In the genomic region with DNA sequence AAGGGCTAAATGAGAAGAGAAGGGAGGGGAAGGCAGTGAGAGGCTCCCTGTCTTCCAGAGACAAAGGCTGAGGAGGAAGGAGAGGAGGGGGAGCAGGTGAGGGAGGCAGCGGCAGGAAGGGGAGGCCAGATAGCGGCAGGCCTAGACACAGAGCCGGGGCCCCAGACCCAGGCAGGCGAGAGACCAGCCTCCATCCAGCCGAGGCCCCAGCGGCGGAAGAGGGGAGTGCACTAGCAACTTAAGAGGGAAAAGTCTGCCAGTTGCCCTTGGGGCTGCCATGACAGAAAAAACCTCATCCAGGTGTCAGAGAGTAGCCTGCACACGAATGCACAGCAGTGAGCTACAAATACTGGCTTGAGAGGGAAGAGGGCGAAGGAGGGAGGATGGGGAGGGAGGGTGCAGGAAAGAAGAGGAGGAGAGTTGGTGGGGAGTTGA, we compare ENCODE assay signal across 8 cellular contexts. TPM values are rescaled to one million over a fixed set of nuclear protein-coding genes. Genes with fewer than 3 reads are reported as not detected.
A peak's percentile ranks its signal among the peaks of the same experiment; 100 is the strongest.
DNase-seq lines count a peak whose midpoint lies in the region; ATAC-seq and TF ChIP-seq lines count a peak whose summit lies in the region.

No MANE protein-coding gene starts in this region.

- WGBS in IMR-90 (ENCODE audit: extremely low coverage in 2 of 2, insufficient read length in 1 of 2), 2 experiments = 42% methylated on average over 2 of the region's 9 CpGs; no CpG with 5 or more reads in 1 of the 2 experiments
- WGBS in suprapubic skin = 39% methylated on average over 8 of the region's 9 CpGs

- no peak overlapping the region for H4K8ac ChIP-seq in IMR-90 (ENCODE audit: low read depth in 2 of 2, low read length in 2 of 2)

- H2BK15ac ChIP-seq in IMR-90 (ENCODE audit: low read depth, low read length) = no peak overlapping the region

- no peaks in the 10 kb centered on the region for H4K20me1 ChIP-seq in BLaER1 treated with 17β-estradiol and CSF1 and Interleukin-3, amounts not matched to agents 10 nM and 100 nM
- H4K20me1 ChIP-seq in IMR-90 (ENCODE audit: insufficient read depth, low read length) = no peaks in the 10 kb centered on the region; the same call in 1 of the 2 replicates

- no peak for TF ChIP-seq POLR2A in IMR-90 (IDR thresholded peaks at IDR 0.05; ENCODE audit: low read depth, low read length)
- TF ChIP-seq POLR2A in suprapubic skin (IDR thresholded peaks at IDR 0.05) = no peak

- H3K9ac ChIP-seq in BLaER1 treated with 17β-estradiol and CSF1 and Interleukin-3, amounts not matched to agents 10 nM and 100 nM = peak overlapping the region in 3 of 11 experiments; percentile 2 to 33 (median 9); a peak in 1 of 22 replicates
- no peak overlapping the region for H3K9ac ChIP-seq in IMR-90 (ENCODE audit: low read depth, low read length)

- H2BK120ac ChIP-seq in IMR-90 (ENCODE audit: low read depth, low read length) = no peak overlapping the region

- H3K4ac ChIP-seq in IMR-90 (ENCODE audit: low read depth, low read length) = no peak overlapping the region

- no peak overlapping the region for H3K18ac ChIP-seq in IMR-90 (ENCODE audit: low read depth, low read length)

- in situ Hi-C loops in IMR-90 (cut with MboI; ENCODE audit: low sequenced_read_pairs) = no loop called here

- no peak overlapping the region for H3K56ac ChIP-seq in IMR-90 (ENCODE audit: extremely low read depth, insufficient read depth, low read length)

- no peaks in the 10 kb centered on the region for H3K79me1 ChIP-seq in IMR-90 (ENCODE audit: low read depth in 1 of 2, low read length in 2 of 2)

- H3K4me2 ChIP-seq in BLaER1 treated with 17β-estradiol and CSF1 and Interleukin-3, amounts not matched to agents 10 nM and 100 nM = peak overlapping the region; percentile 15 to 90 (median 67); a peak in 19 of 22 replicates
- H3K4me2 ChIP-seq in IMR-90 (ENCODE audit: low read depth, low read length) = no peak overlapping the region

- no peaks in the 10 kb centered on the region for H3K9me1 ChIP-seq in IMR-90 (ENCODE audit: insufficient read depth, low read length)

- TF ChIP-seq RAD21 in IMR-90 (IDR thresholded peaks at IDR 0.05; ENCODE audit: low read length) = no peak

- intact Hi-C loops in IMR-90 (cut with micrococcal nuclease) = no loop called here

- H3K27me3 ChIP-seq in BLaER1 treated with 17β-estradiol and CSF1 and Interleukin-3, amounts not matched to agents 10 nM and 100 nM = peaks cover 0 to 12% (median 0%) of the 10 kb centered on the region in 11 experiments; a peak in 4 of 22 replicates
- H3K27me3 ChIP-seq in IMR-90 (ENCODE audit: control insufficient read depth, insufficient read depth, low read length) (peaks cover 38% of the 10 kb centered on the region), suprapubic skin (peaks cover 6% of the 10 kb centered on the region)

- no peaks in the 10 kb centered on the region for H3K36me3 ChIP-seq in BLaER1 treated with 17β-estradiol and CSF1 and Interleukin-3, amounts not matched to agents 10 nM and 100 nM
- H3K36me3 ChIP-seq in IMR-90 (ENCODE audit: control insufficient read depth, insufficient read depth, low read length) (no peaks in the 10 kb centered on the region), suprapubic skin (no peaks in the 10 kb centered on the region)

- no peak overlapping the region for H2BK20ac ChIP-seq in IMR-90 (ENCODE audit: low read depth, low read length)

- no peak overlapping the region for H3K23ac ChIP-seq in IMR-90 (ENCODE audit: low read depth, low read length)

- BruUV-seq in IMR-90 (replicated peaks; lab: Mats Ljungman, UMichigan) = no TSS peak

- POLR2A ChIA-PET in IMR-90 (lab: Charles Lee; ENCODE audit: unreplicated experiment) = no interaction called here

- H3K9me3 ChIP-seq in BLaER1 treated with 17β-estradiol and CSF1 and Interleukin-3, amounts not matched to agents 10 nM and 100 nM (replicated peaks in 1 of 11) = no peaks in the 10 kb centered on the region
- H3K9me3 ChIP-seq in IMR-90 (ENCODE audit: control insufficient read depth, insufficient read depth, low read length) (no peaks in the 10 kb centered on the region), suprapubic skin (no peaks in the 10 kb centered on the region)

- dilution Hi-C loops in IMR-90 (cut with HindIII; ENCODE audit: low sequenced_read_pairs, unreplicated experiment) = no loop called here

- H2AK5ac ChIP-seq in IMR-90 (ENCODE audit: low read depth, low read length) = no peak overlapping the region

- H3K27ac ChIP-seq in BLaER1 treated with 17β-estradiol and CSF1 and Interleukin-3, amounts not matched to agents 10 nM and 100 nM = peak overlapping the region in 1 of 11 experiments; percentile 1; a peak in 1 of 22 replicates
- H3K27ac ChIP-seq in IMR-90 (ENCODE audit: insufficient read depth, low read length) = no peak overlapping the region
- no peak overlapping the region for H3K27ac ChIP-seq in suprapubic skin

- TF ChIP-seq CTCF in IMR-90 (conservative IDR thresholded peaks at IDR 0.05; ENCODE audit: low read depth, low read length) = peak; percentile 29
- peak in 1 of 2 donors; percentile 48 for TF ChIP-seq CTCF in suprapubic skin (IDR thresholded peaks at IDR 0.05)
- no peak for TF ChIP-seq CTCF in GM20000 (IDR thresholded peaks at IDR 0.05; ENCODE audit: extremely low read depth, missing control alignments)

- H2BK5ac ChIP-seq in IMR-90 (ENCODE audit: low read depth, low read length, poor library complexity, severe bottlenecking) = no peak overlapping the region

- H4K5ac ChIP-seq in IMR-90 (ENCODE audit: low read depth, low read length) = no peak overlapping the region

- peak overlapping the region; percentile 32 for H2AFZ ChIP-seq in IMR-90 (replicated peaks; ENCODE audit: low read length, poor library complexity)

- no peak overlapping the region for H3K14ac ChIP-seq in IMR-90 (replicated peaks; ENCODE audit: low read depth, low read length)

- H3K4me3 ChIP-seq in BLaER1 treated with 17β-estradiol and CSF1 and Interleukin-3, amounts not matched to agents 10 nM and 100 nM = no peak overlapping the region
- H3K4me3 ChIP-seq in IMR-90 (ENCODE audit: insufficient read depth, low read depth, low read length) (no peak overlapping the region), suprapubic skin (no peak overlapping the region)

- ATAC-seq in IMR-90 (ENCODE audit: low read depth) (peak; percentile 93), HG03432 (IDR thresholded peaks at IDR 0.05; ENCODE audit: unreplicated experiment) (no peak)

- no peak overlapping the region for H2AK9ac ChIP-seq in IMR-90 (replicated peaks; ENCODE audit: low read depth, low read length, poor library complexity)

- no peak for TF ChIP-seq EP300 in suprapubic skin (IDR thresholded peaks at IDR 0.05)

- peaks cover 28 to 82% (median 69%) of the 10 kb centered on the region in 10 experiments for H3K4me1 ChIP-seq in BLaER1 treated with 17β-estradiol and CSF1 and Interleukin-3, amounts not matched to agents 10 nM and 100 nM
- H3K4me1 ChIP-seq in IMR-90 (ENCODE audit: control insufficient read depth, insufficient read depth, low read length) (no peaks in the 10 kb centered on the region), suprapubic skin (peaks cover 18% of the 10 kb centered on the region)

- CTCF ChIA-PET in IMR-90 (lab: Yijun Ruan, JAX) = no interaction called here

- DNase-seq in IMR-90 (peak; percentile 10), iris pigment epithelial cell (ENCODE audit: low read depth) (peak; percentile 46), suprapubic skin (ENCODE audit: low spot score in 2 of 2) (peak; percentile 63 to 73), GF-D8 (lab: John Stamatoyannopoulos, UW) (no peak), GM20000 (ENCODE audit: low spot score) (no peak)
- DNase-seq in activated CD8-positive, alpha-beta memory T cell treated with anti-CD3 and anti-CD28 coated beads for 24 hours = peak; percentile 62

- no peak overlapping the region for H4K91ac ChIP-seq in IMR-90 (ENCODE audit: insufficient read depth, low read depth, low read length)

TF ChIP-seq in IMR-90, 13 proteins besides CTCF, POLR2A, EP300 and RAD21:
- TF ChIP-seq SMC3 (IDR thresholded peaks at IDR 0.05; ENCODE audit: low read depth, low read length) (no peak), FOS (IDR thresholded peaks at IDR 0.05; ENCODE audit: low read depth, low read length) (no peak), CHD1 (IDR thresholded peaks at IDR 0.05; ENCODE audit: low read depth, low read length) (no peak), MXI1 (IDR thresholded peaks at IDR 0.05; ENCODE audit: borderline replicate concordance, low read depth, low read length) (no peak), MAFK (IDR thresholded peaks at IDR 0.05; ENCODE audit: low read depth, low read length) (no peak), RCOR1 (IDR thresholded peaks at IDR 0.05; ENCODE audit: insufficient replicate concordance, low read length) (no peak)
- TF ChIP-seq, protein P1, sequence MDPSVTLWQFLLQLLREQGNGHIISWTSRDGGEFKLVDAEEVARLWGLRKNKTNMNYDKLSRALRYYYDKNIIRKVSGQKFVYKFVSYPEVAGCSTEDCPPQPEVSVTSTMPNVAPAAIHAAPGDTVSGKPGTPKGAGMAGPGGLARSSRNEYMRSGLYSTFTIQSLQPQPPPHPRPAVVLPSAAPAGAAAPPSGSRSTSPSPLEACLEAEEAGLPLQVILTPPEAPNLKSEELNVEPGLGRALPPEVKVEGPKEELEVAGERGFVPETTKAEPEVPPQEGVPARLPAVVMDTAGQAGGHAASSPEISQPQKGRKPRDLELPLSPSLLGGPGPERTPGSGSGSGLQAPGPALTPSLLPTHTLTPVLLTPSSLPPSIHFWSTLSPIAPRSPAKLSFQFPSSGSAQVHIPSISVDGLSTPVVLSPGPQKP (IDR thresholded peaks at IDR 0.05; ENCODE audit: borderline replicate concordance, low read depth, low read length) = no peak

RNA-seq across cellular contexts. Expression of a gene that starts 46.7 kb away (rescaled TPM):
- total RNA-seq in IMR-90 (2012; rRNA removed) (not detected in 2 replicates), suprapubic skin (not detected)
- not detected in 2 replicates for polyA plus RNA-seq in IMR-90 (2012; rRNA removed)
- polyA plus RNA-seq in IMR-90 (2012; cell fraction: cytosol; rRNA removed) = not detected in 2 replicates
- polyA plus RNA-seq in IMR-90 (2012; cell fraction: nucleus; rRNA removed; ENCODE audit: low replicate concordance) = not detected in 2 replicates

Comparison
In these comparisons a context has a peak if more than half of its experiments do, and no peak if none do; other contexts are left out.
1. DNase-seq: peak in IMR-90 (single experiment), activated CD8-positive, alpha-beta memory T cell treated with anti-CD3 and anti-CD28 coated beads for 24 hours (single experiment), iris pigment epithelial cell (single experiment) and suprapubic skin (2 of 2); none in GF-D8 (single experiment) and GM20000 (single experiment).